In genomic region chr16:70524406-70524825, GRCh38 we compare ENCODE assay signal across 8 cellular contexts. TPM values are rescaled to one million over a fixed set of nuclear protein-coding genes. Genes with fewer than 3 reads are reported as not detected.
DNase-seq lines count a peak whose midpoint lies in the region; ATAC-seq, FAIRE-seq and TF ChIP-seq lines count a peak whose summit lies in the region.
"Not testable (repeated sequence)": the region's sequence is repeated elsewhere in the genome, so short reads cannot be mapped to it uniquely, and the experiment has no call there.

No MANE protein-coding gene starts in this region.

- peaks cover 55% of the 10 kb centered on the region for H3K36me3 Mint-ChIP-seq in activated CD4-positive, alpha-beta T cell treated with anti-CD3 and anti-CD28 coated beads, Interleukin-2, amount 10 ng/mL, durations not matched to agents 24 days and 14 days (ENCODE audit: low read depth)

- RAD21 ChIA-PET in GM12878 (lab: Charles Lee; ENCODE audit: unreplicated experiment): interaction anchor here (0.9 to 4.1 kb wide), 8 partner anchors 10 to 178 kb away, joined by 3 to 25 read pairs (median 5); partner anchors contain the start of gene DDX19A

- TF ChIP-seq RAD21 in GM12878 (IDR thresholded peaks at IDR 0.05; ENCODE audit: insufficient read depth, low read depth, low read length): not testable (repeated sequence)

- H3K27ac ChIP-seq in GM12878 (ENCODE audit: control insufficient read depth, insufficient read depth) (peak overlapping the region; percentile 99), mesodermal cell (ENCODE audit: low read depth, low read length, severe bottlenecking) (peak overlapping the region; percentile 90)

- H3K4me1 Mint-ChIP-seq in activated CD4-positive, alpha-beta T cell treated with anti-CD3 and anti-CD28 coated beads, Interleukin-2, amount 10 ng/mL, durations not matched to agents 24 days and 14 days: peaks cover 52% of the 10 kb centered on the region

- TF ChIP-seq CTCF in AG10803 (conservative IDR thresholded peaks at IDR 0.05; ENCODE audit: low read length); GM12878 (IDR thresholded peaks at IDR 0.05 in 2 of 3, conservative IDR thresholded peaks at IDR 0.05 in 1 of 3; ENCODE audit: control insufficient read depth in 2 of 3, extremely low read depth in 1 of 3, insufficient read depth in 1 of 3, low read depth in 3 of 3, low read length in 3 of 3); fibroblast of villous mesenchyme (IDR thresholded peaks at IDR 0.05; ENCODE audit: insufficient read depth, low read depth, low read length): not testable (repeated sequence)

- H3K4me2 ChIP-seq in GM12878 (ENCODE audit: control insufficient read depth, insufficient read depth): peak overlapping the region; percentile 11; the same call in 1 of the 2 replicates

- intact Hi-C loops in activated CD4-positive, alpha-beta T cell treated with anti-CD3 and anti-CD28 coated beads, Interleukin-2, amount 10 ng/mL, durations not matched to agents 24 days and 14 days (cut with micrococcal nuclease): loop anchor here (10.0 kb wide), 1 partner anchor 270 kb away; the partner anchor contains the start of gene EXOSC6
- intact Hi-C loops in GM12878 (cut with micrococcal nuclease; ENCODE audit: unreplicated experiment): loop anchor here (5.0 kb wide), 1 partner anchor 237 kb away; the partner anchor contains the start of gene AARS1

- POLR2A ChIA-PET in GM12878 (lab: Charles Lee): interaction anchor here (0.6 to 2.4 kb wide), 13 partner anchors 8 to 146 kb away, joined by 3 to 15 read pairs (median 5); partner anchors contain the start of genes FCSK and ST3GAL2

- H3K4me3 Mint-ChIP-seq in activated CD4-positive, alpha-beta T cell treated with anti-CD3 and anti-CD28 coated beads, Interleukin-2, amount 10 ng/mL, durations not matched to agents 24 days and 14 days: peak overlapping the region; percentile 92

- TF ChIP-seq POLR2A in GM12878 (IDR thresholded peaks at IDR 0.05; ENCODE audit: low read depth, low read length): not testable (repeated sequence)

- WGBS in GM12878 (ENCODE audit: insufficient coverage, insufficient replicate concordance, low lambda C conversion rate, missing lambda C conversion rate): 1% methylated on average over 24 of the region's 24 CpGs
- 0 to 1% methylated on average over 18 to 24 of the region's 24 CpGs for WGBS in mesodermal cell (ENCODE audit: insufficient coverage in 2 of 2), 2 experiments

- CTCF ChIA-PET in GM12878 (lab: Yijun Ruan, JAX): interaction anchor here (0.9 to 1.5 kb wide), 5 partner anchors 15 to 130 kb away, joined by 3 to 6 read pairs (median 3); no protein-coding TSS in a partner anchor

- H3K4me3 ChIP-seq in AG10803 (ENCODE audit: low read length) (peak overlapping the region; percentile 94), GM12878 (peak overlapping the region; percentile 86), fibroblast of villous mesenchyme (ENCODE audit: low read depth, low read length) (peak overlapping the region; percentile 91), mesodermal cell (ENCODE audit: extremely low read depth, insufficient read depth, low read length, poor library complexity, severe bottlenecking) (peak overlapping the region; percentile 94)

- in situ Hi-C loops in GM12878 (cut with MboI): not testable (repeated sequence)

- peak overlapping the region; percentile 96 for H3K27ac Mint-ChIP-seq in activated CD4-positive, alpha-beta T cell treated with anti-CD3 and anti-CD28 coated beads, Interleukin-2, amount 10 ng/mL, durations not matched to agents 24 days and 14 days

- peaks cover 87% of the 10 kb centered on the region for H3K79me2 ChIP-seq in GM12878 (ENCODE audit: control insufficient read depth, insufficient read depth, low read length)

- H3K9me3 ChIP-seq in GM12878 (replicated peaks; ENCODE audit: control insufficient read depth, insufficient read depth, low read length); mesodermal cell (ENCODE audit: control insufficient read depth, low read length): not testable (repeated sequence)

- peak; percentile 21 for DNase-seq in AG10803 (ENCODE audit: low read depth)
- DNase-seq in NCI-H2171 treated with DMSO at 0.1 percent for 48 hours (lab: John Stamatoyannopoulos, UW): peak; percentile 64
- DNase-seq in activated CD4-positive, alpha-beta T cell treated with anti-CD3 and anti-CD28 coated beads, Interleukin-2, amount 10 ng/mL, durations not matched to agents 24 days and 14 days: peak; percentile 79
- not testable (repeated sequence) for DNase-seq in GM12878 (ENCODE audit: low read depth, low spot score); fibroblast of villous mesenchyme (ENCODE audit: low read depth)
- DNase-seq in stimulated activated CD4-positive, alpha-beta T cell treated with anti-CD3 and anti-CD28 coated beads, Interleukin-12 subunit alpha, Interleukin-12 subunit beta, amount 100 ng/mL, for 4 hours: peak; percentile 13

- TF ChIP-seq EP300 in GM12878 (IDR thresholded peaks at IDR 0.05; ENCODE audit: borderline replicate concordance in 1 of 2, control insufficient read depth in 1 of 2, low read depth in 2 of 2, low read length in 2 of 2): not testable (repeated sequence)

- peak overlapping the region; percentile 97 for H3K9ac ChIP-seq in GM12878 (ENCODE audit: control insufficient read depth, insufficient read depth, low read length)

- not testable (repeated sequence) for H3K27me3 Mint-ChIP-seq in activated CD4-positive, alpha-beta T cell treated with anti-CD3 and anti-CD28 coated beads, Interleukin-2, amount 10 ng/mL, durations not matched to agents 24 days and 14 days

- not testable (repeated sequence) for H3K9me3 Mint-ChIP-seq in activated CD4-positive, alpha-beta T cell treated with anti-CD3 and anti-CD28 coated beads, Interleukin-2, amount 10 ng/mL, durations not matched to agents 24 days and 14 days

- SMC1A ChIA-PET in GM12878 (lab: Charles Lee; ENCODE audit: uncharacterized antibody, unreplicated experiment): interaction anchor here (0.9 to 4.7 kb wide), 9 partner anchors 8 to 132 kb away, joined by 3 to 22 read pairs (median 4); partner anchors contain the start of gene ST3GAL2

- BruUV-seq in GM12878 (replicated peaks; lab: Mats Ljungman, UMichigan): TSS peak; percentile 83

- not testable (repeated sequence) for H4K20me1 ChIP-seq in GM12878 (ENCODE audit: control insufficient read depth, insufficient read depth)

- H3K27me3 ChIP-seq in GM12878 (replicated peaks in 1 of 2; ENCODE audit: control insufficient read depth in 2 of 2, insufficient read depth in 2 of 2, low read length in 1 of 2): not testable (repeated sequence)

- peaks cover 14% of the 10 kb centered on the region for H3K4me1 ChIP-seq in GM12878 (ENCODE audit: control insufficient read depth, insufficient read depth, low read length)
- H3K4me1 ChIP-seq in mesodermal cell (ENCODE audit: control insufficient read depth, insufficient read depth, low read length, poor library complexity, severe bottlenecking): not testable (repeated sequence)

- not testable (repeated sequence) for H2AFZ ChIP-seq in GM12878 (ENCODE audit: control insufficient read depth, low read depth, low read length)

- peaks cover 2 to 16% of the 10 kb centered on the region in 2 experiments; a peak in 3 of 4 replicates for H3K36me3 ChIP-seq in GM12878 (ENCODE audit: control insufficient read depth in 2 of 2, insufficient read depth in 2 of 2, low read length in 1 of 2)
- peaks cover 44% of the 10 kb centered on the region for H3K36me3 ChIP-seq in mesodermal cell (ENCODE audit: control insufficient read depth, insufficient read depth, low read length)

- ATAC-seq in GM21619 (IDR thresholded peaks at IDR 0.05; ENCODE audit: unreplicated experiment) (peak; percentile 14), GM12878 (peak; percentile 11)

- FAIRE-seq in GM12878 (lab: Jason Lieb, UNC): not testable (repeated sequence)

RNA-seq across cellular contexts. Expression of gene SF3B3, which starts 0.8 kb away (rescaled TPM):
- 621 and 622 TPM in 2 replicates for total RNA-seq in activated CD4-positive, alpha-beta T cell treated with anti-CD3 and anti-CD28 coated beads, Interleukin-2, amount 10 ng/mL, durations not matched to agents 24 days and 14 days
- total RNA-seq in GM12878 (2013; cell fraction: nucleolus; rRNA removed): 407 and 417 TPM in 2 replicates
- total RNA-seq in GM12878 (2014; rRNA removed): 200 and 224 TPM in 2 replicates
- total RNA-seq in GM12878 (2014; rRNA removed; fragmentation: Illumina TruSeq; extraction: Trizol): 172 and 195 TPM in 2 replicates
- 416 and 453 TPM in 2 replicates for total RNA-seq in GM12878 (2021)
- polyA plus RNA-seq in GM12878 (2011; ENCODE audit: low read depth): 99.3 TPM
- polyA plus RNA-seq in GM12878 (2011; rRNA removed): 102 and 184 TPM in 2 replicates
- 202 and 266 TPM in 2 replicates for polyA plus RNA-seq in GM12878 (2011; cell fraction: cytosol; rRNA removed)
- 229 and 324 TPM in 2 replicates for polyA plus RNA-seq in GM12878 (2011; cell fraction: nucleus; rRNA removed)
- 132 and 162 TPM in 2 replicates for polyA plus RNA-seq in GM12878 (2012)
- polyA plus RNA-seq in GM12878 (2014; fragmentation: Illumina TruSeq; extraction: Trizol): 349 and 362 TPM in 2 replicates
- polyA plus RNA-seq in GM12878 (2014; fragmentation: Nextera tagmentation; extraction: Ambion mirVana): 100 to 1,000 TPM; 151 to 206 TPM
- polyA plus RNA-seq in GM12878 (2014; rRNA removed): 134 and 139 TPM in 2 replicates
- polyA plus RNA-seq in GM12878 (2016; fragmentation: Nextera tagmentation; extraction: Ambion mirVana): 100 to 1,000 TPM; 431 to 432 TPM
- 255 and 285 TPM in 2 replicates for polyA minus RNA-seq in GM12878 (2011; rRNA and poly(A)+ RNA removed)
- polyA minus RNA-seq in GM12878 (2011; cell fraction: cytosol; rRNA and poly(A)+ RNA removed): 86.7 and 146 TPM in 2 replicates
- polyA minus RNA-seq in GM12878 (2011; cell fraction: nucleus; rRNA and poly(A)+ RNA removed): 82.1 and 153 TPM in 2 replicates
- total RNA-seq in fibroblast of villous mesenchyme: 111 and 154 TPM in 2 replicates
- 221 TPM for polyA plus RNA-seq in mesodermal cell (2013, experiment 1 of 2)
- polyA plus RNA-seq in mesodermal cell (2013, experiment 2 of 2): 211 TPM

RNA-seq across cellular contexts. Expression of gene COG4, which starts 1.1 kb away (rescaled TPM):
- total RNA-seq in activated CD4-positive, alpha-beta T cell treated with anti-CD3 and anti-CD28 coated beads, Interleukin-2, amount 10 ng/mL, durations not matched to agents 24 days and 14 days: 38.3 and 42.1 TPM in 2 replicates
- 66.9 and 75.2 TPM in 2 replicates for total RNA-seq in GM12878 (2013; cell fraction: nucleolus; rRNA removed)
- 32.0 and 33.9 TPM in 2 replicates for total RNA-seq in GM12878 (2014; rRNA removed)
- total RNA-seq in GM12878 (2014; rRNA removed; fragmentation: Illumina TruSeq; extraction: Trizol): 26.2 and 26.6 TPM in 2 replicates
- total RNA-seq in GM12878 (2021): 39.0 and 51.5 TPM in 2 replicates
- 21.7 TPM for polyA plus RNA-seq in GM12878 (2011; ENCODE audit: low read depth)
- polyA plus RNA-seq in GM12878 (2011; rRNA removed): 31.8 and 35.3 TPM in 2 replicates
- 27.8 and 44.8 TPM in 2 replicates for polyA plus RNA-seq in GM12878 (2011; cell fraction: cytosol; rRNA removed)
- 188 and 196 TPM in 2 replicates for polyA plus RNA-seq in GM12878 (2011; cell fraction: nucleus; rRNA removed)
- polyA plus RNA-seq in GM12878 (2012): 34.4 and 39.6 TPM in 2 replicates
- 22.3 and 25.0 TPM in 2 replicates for polyA plus RNA-seq in GM12878 (2014; fragmentation: Illumina TruSeq; extraction: Trizol)
- polyA plus RNA-seq in GM12878 (2014; fragmentation: Nextera tagmentation; extraction: Ambion mirVana): 1 to 10 TPM; 7.0 to 8.9 TPM
- 32.0 and 32.2 TPM in 2 replicates for polyA plus RNA-seq in GM12878 (2014; rRNA removed)
- 10 to 100 TPM; 56.4 to 57.7 TPM for polyA plus RNA-seq in GM12878 (2016; fragmentation: Nextera tagmentation; extraction: Ambion mirVana)
- polyA minus RNA-seq in GM12878 (2011; rRNA and poly(A)+ RNA removed): 33.4 and 37.3 TPM in 2 replicates
- polyA minus RNA-seq in GM12878 (2011; cell fraction: cytosol; rRNA and poly(A)+ RNA removed): 11.4 and 12.2 TPM in 2 replicates
- 15.8 and 18.8 TPM in 2 replicates for polyA minus RNA-seq in GM12878 (2011; cell fraction: nucleus; rRNA and poly(A)+ RNA removed)
- 57.0 and 64.8 TPM in 2 replicates for total RNA-seq in fibroblast of villous mesenchyme
- 46.5 TPM for polyA plus RNA-seq in mesodermal cell (2013, experiment 1 of 2)
- polyA plus RNA-seq in mesodermal cell (2013, experiment 2 of 2): 44.2 TPM
